ENCODE assay signal across 16 cellular contexts in genomic region chr7:54709283-54709682, GRCh38.
DNase-seq lines count a peak whose midpoint lies in the region; TF ChIP-seq lines count a peak whose summit lies in the region.
"Had no signal": no experiment of that assay in that cellular context is flagged by ENCODE, and none has a peak within 500 bp of the region (broad histone marks: within the 10 kb centered on the region; RNA-seq: fewer than 3 reads in every experiment).

No MANE protein-coding gene starts in this region.

- no peak overlapping the region for H3K9ac ChIP-seq in KMS-11
- H3K9ac ChIP-seq: BLaER1 treated with 17β-estradiol and CSF1 and Interleukin-3, amounts not matched to agents 10 nM and 100 nM had no signal

- H2AFZ ChIP-seq in KMS-11 (ENCODE audit: low read depth), result 0 out of 2 replicates have a peak overlapping the region, but pooled peaks have one; percentile 20

- H3K4me1 ChIP-seq in KMS-11 (ENCODE audit: low read depth, poor library complexity, severe bottlenecking), result peaks cover 66% of the 10 kb centered on the region
- H3K4me1 ChIP-seq: Caco-2 had no signal

- no peak overlapping the region for H3K27ac ChIP-seq in KMS-11
- H3K27ac ChIP-seq: BLaER1 treated with 17β-estradiol and CSF1 and Interleukin-3, amounts not matched to agents 10 nM and 100 nM; C4-2B had no signal

- H3K4me2 ChIP-seq in KMS-11, result no peak overlapping the region
- H3K4me2 ChIP-seq: BLaER1 treated with 17β-estradiol and CSF1 and Interleukin-3, amounts not matched to agents 10 nM and 100 nM had no signal

- no peaks in the 10 kb centered on the region for H3K36me3 ChIP-seq in KMS-11 (ENCODE audit: insufficient read depth)
- H3K36me3 ChIP-seq: BLaER1 treated with 17β-estradiol and CSF1 and Interleukin-3, amounts not matched to agents 10 nM and 100 nM had no signal

- peak; percentile 72 for DNase-seq in NCI-H82 treated with DMSO at 0.1 percent for 48 hours (lab: John Stamatoyannopoulos, UW; ENCODE audit: unreplicated experiment)
- no peak for DNase-seq in NCI-H748 treated with DMSO at 0.1 percent for 48 hours (lab: John Stamatoyannopoulos, UW)
- DNase-seq in NCI-H1436 (lab: John Stamatoyannopoulos, UW), result no peak
- no peak for DNase-seq in AG08396 (ENCODE audit: low spot score)
- DNase-seq: 8988T; ACHN; AML-193; Caco-2; Calu3; CD4-positive, alpha-beta T cell; CD8-positive, alpha-beta T cell; DMS79 treated with DMSO at 0.1 percent for 48 hours; GF-D8 had no signal

- no peak overlapping the region for H3K4me3 ChIP-seq in KMS-11 (IDR thresholded peaks at IDR 0.05; ENCODE audit: insufficient read depth, low read depth, low read length)
- H3K4me3 ChIP-seq: BLaER1 treated with 17β-estradiol and CSF1 and Interleukin-3, amounts not matched to agents 10 nM and 100 nM had no signal

- H4K20me1 ChIP-seq in KMS-11 (ENCODE audit: insufficient read depth), result no peaks in the 10 kb centered on the region
- H4K20me1 ChIP-seq: BLaER1 treated with 17β-estradiol and CSF1 and Interleukin-3, amounts not matched to agents 10 nM and 100 nM had no signal

- H3K79me2 ChIP-seq in KMS-11 (ENCODE audit: insufficient read depth, low read depth), result no peaks in the 10 kb centered on the region

- TF ChIP-seq CTCF in KMS-11 (conservative IDR thresholded peaks at IDR 0.05; ENCODE audit: low read depth, low read length), result no peak

- H3K27me3 ChIP-seq in KMS-11 (ENCODE audit: insufficient read depth, low read depth), result no peaks in the 10 kb centered on the region
- H3K27me3 ChIP-seq: BLaER1 treated with 17β-estradiol and CSF1 and Interleukin-3, amounts not matched to agents 10 nM and 100 nM had no signal
